Comparison of ENCODE assay signal across 8 cellular contexts in genomic region chr12:122860052-122860853, GRCh38. TPM values are rescaled to one million over a fixed set of nuclear protein-coding genes. Genes with fewer than 3 reads are reported as not detected.
DNase-seq lines count a peak whose midpoint lies in the region; ATAC-seq and TF ChIP-seq lines count a peak whose summit lies in the region.

No MANE protein-coding gene starts in this region.

- no peaks in the 10 kb centered on the region for H3K79me2 ChIP-seq in HCT116 (ENCODE audit: insufficient read depth, low read length)

- H2AFZ ChIP-seq in HCT116 (ENCODE audit: low read depth, low read length, poor library complexity, severe bottlenecking): no peak overlapping the region

- H3K9me3 ChIP-seq in HCT116 (ENCODE audit: control insufficient read depth in 1 of 2, insufficient read depth in 1 of 2, low read depth in 1 of 2, low read length in 2 of 2): no peaks in the 10 kb centered on the region
- H3K9me3 ChIP-seq in lung (ENCODE audit: control insufficient read depth in 2 of 2, insufficient read depth in 1 of 2, low read length in 1 of 2): no peaks in the 10 kb centered on the region

- no peaks in the 10 kb centered on the region for H3K9me2 ChIP-seq in HCT116 (ENCODE audit: insufficient read depth)

- peak; percentile 96 for TF ChIP-seq RAD21 in HCT116 (IDR thresholded peaks at IDR 0.05; ENCODE audit: low read depth)

- TF ChIP-seq CTCF in CD14-positive monocyte (IDR thresholded peaks at IDR 0.05) (peak; percentile 92), HCT116 (IDR thresholded peaks at IDR 0.05 in 2 of 3, conservative IDR thresholded peaks at IDR 0.05 in 1 of 3; ENCODE audit: borderline replicate concordance in 1 of 3, insufficient read depth in 1 of 3, low read depth in 2 of 3, low read length in 2 of 3) (peak; percentile 87 to 94 (median 87)), dorsolateral prefrontal cortex (IDR thresholded peaks at IDR 0.05 in 54 of 56, conservative IDR thresholded peaks at IDR 0.05 in 2 of 56; ENCODE audit: low read depth in 1 of 56, partially characterized antibody in 56 of 56) (peak; percentile 77 to 97 (median 92)), lung (IDR thresholded peaks at IDR 0.05; ENCODE audit: control extremely low read depth, extremely low read depth) (peak; percentile 83)
- peak; percentile 91 for TF ChIP-seq CTCF in activated CD8-positive, alpha-beta T cell treated with anti-CD3 and anti-CD28 coated beads for 36 hours (IDR thresholded peaks at IDR 0.05)

- H3K27ac Mint-ChIP-seq in CD14-positive monocyte: peak overlapping the region in 2 of 7 donors; percentile 24 to 35
- no peak overlapping the region for H3K27ac Mint-ChIP-seq in activated CD8-positive, alpha-beta T cell treated with anti-CD3 and anti-CD28 coated beads for 36 hours

- RAD21 ChIA-PET in HCT116 (lab: Charles Lee; ENCODE audit: low non-redundant PET in 1 of 2, low total read pairs in 2 of 2, uncharacterized antibody in 2 of 2, unreplicated experiment in 2 of 2): interaction anchor here in 1 of 2 experiments (1.6 kb wide), 1 partner anchor 93 kb away, joined by 6 read pairs; no protein-coding TSS in a partner anchor

- H3K4me3 ChIP-seq in HCT116 (replicated peaks in 1 of 2; ENCODE audit: low read depth in 1 of 2, low read length in 2 of 2): no peak overlapping the region
- H3K4me3 ChIP-seq in dorsolateral prefrontal cortex: no peak overlapping the region
- H3K4me3 ChIP-seq in lung: no peak overlapping the region

- no peak overlapping the region for H3K9ac ChIP-seq in HCT116 (ENCODE audit: low read length)

- H3K27me3 Mint-ChIP-seq in CD14-positive monocyte (ENCODE audit: low read depth in 3 of 3): peaks cover 0 to 5% (median 1%) of the 10 kb centered on the region in 3 donors
- H3K27me3 Mint-ChIP-seq in activated CD8-positive, alpha-beta T cell treated with anti-CD3 and anti-CD28 coated beads for 36 hours: no peaks in the 10 kb centered on the region

- BruUV-seq in HCT116 (replicated peaks; lab: Mats Ljungman, UMichigan): no TSS peak

- H3K9me3 Mint-ChIP-seq in CD14-positive monocyte: no peaks in the 10 kb centered on the region
- no peaks in the 10 kb centered on the region for H3K9me3 Mint-ChIP-seq in activated CD8-positive, alpha-beta T cell treated with anti-CD3 and anti-CD28 coated beads for 36 hours

- ATAC-seq in HCT116 (peak; percentile 74), lung (ENCODE audit: insufficient read depth, low FRiP score) (peak; percentile 78), HG02588 (IDR thresholded peaks at IDR 0.05; ENCODE audit: unreplicated experiment) (no peak)
- peak; percentile 83 for ATAC-seq in activated CD8-positive, alpha-beta T cell treated with anti-CD3 and anti-CD28 coated beads for 36 hours

- H3K4me1 ChIP-seq in HCT116 (ENCODE audit: control insufficient read depth in 1 of 2, insufficient read depth in 2 of 2, low read length in 2 of 2): no peaks in the 10 kb centered on the region
- H3K4me1 ChIP-seq in lung (ENCODE audit: control insufficient read depth in 2 of 2, insufficient read depth in 2 of 2, low read length in 2 of 2): peaks cover 0 to 5% of the 10 kb centered on the region in 2 donors

- CTCF ChIA-PET in HCT116 (lab: Charles Lee): interaction anchor here (1.2 to 3.6 kb wide), 5 partner anchors 85 to 378 kb away, joined by 4 to 17 read pairs (median 11); partner anchors contain the start of gene ABCB9
- CTCF ChIA-PET in activated CD8-positive, alpha-beta T cell treated with anti-CD3 and anti-CD28 coated beads for 36 hours (lab: Charles Lee): interaction anchor here (0.6 to 5.7 kb wide), 39 partner anchors 9 to 378 kb away, joined by 3 to 87 read pairs (median 4); partner anchors contain the start of genes ABCB9 and ARL6IP4

- H3K27ac ChIP-seq in HCT116 (ENCODE audit: low read depth, low read length): no peak overlapping the region
- peak overlapping the region; percentile 30 to 99 (median 86) for H3K27ac ChIP-seq in dorsolateral prefrontal cortex
- no peak overlapping the region for H3K27ac ChIP-seq in lung (ENCODE audit: low read depth in 1 of 2, low read length in 1 of 2)

- H3K4me3 Mint-ChIP-seq in CD14-positive monocyte: no peak overlapping the region
- H3K4me3 Mint-ChIP-seq in activated CD8-positive, alpha-beta T cell treated with anti-CD3 and anti-CD28 coated beads for 36 hours: no peak overlapping the region

- H3K4me2 ChIP-seq in HCT116 (ENCODE audit: low read length): no peak overlapping the region

- no peaks in the 10 kb centered on the region for H3K27me3 ChIP-seq in HCT116 (ENCODE audit: insufficient read depth, low read length)
- no peaks in the 10 kb centered on the region for H3K27me3 ChIP-seq in dorsolateral prefrontal cortex
- no peaks in the 10 kb centered on the region for H3K27me3 ChIP-seq in lung (ENCODE audit: control insufficient read depth, insufficient read depth)

- POLR2A ChIA-PET in HCT116 (lab: Charles Lee): interaction anchor here (1.1 kb wide), 1 partner anchor 87 kb away, joined by 5 read pairs; no protein-coding TSS in a partner anchor
- POLR2A ChIA-PET in activated CD8-positive, alpha-beta T cell treated with anti-CD3 and anti-CD28 coated beads for 36 hours (lab: Charles Lee): interaction anchor here (1.0 to 1.2 kb wide), 4 partner anchors 12 to 119 kb away, joined by 3 read pairs; no protein-coding TSS in a partner anchor

- intact Hi-C loops in CD14-positive monocyte (cut with micrococcal nuclease) (loop anchor here (1.0 kb wide), 2 partner anchors 92 to 378 kb away; no protein-coding TSS in a partner anchor), HCT116 (cut with micrococcal nuclease) (loop anchor here (1.0 to 5.0 kb wide), 3 partner anchors 68 to 221 kb away; no protein-coding TSS in a partner anchor), dorsolateral prefrontal cortex (cut with DNase I) (loop anchor here (2.0 to 10.0 kb wide), 2 partner anchors 93 to 375 kb away; partner anchors contain the start of genes MPHOSPH9 (in 1 of the 2) and MTRFR (in 1 of the 2))
- intact Hi-C loops in activated CD8-positive, alpha-beta T cell treated with anti-CD3 and anti-CD28 coated beads for 36 hours (cut with micrococcal nuclease): loop anchor here (2.0 kb wide), 1 partner anchor 91 kb away; no protein-coding TSS in a partner anchor

- 41 to 44% methylated on average over 22 to 28 of the region's 28 CpGs for WGBS in lung, 2 donors

- peaks cover 0 to 6% of the 10 kb centered on the region in 2 experiments; a peak in 2 of 4 replicates for H3K36me3 ChIP-seq in HCT116 (ENCODE audit: control insufficient read depth in 1 of 2, insufficient read depth in 2 of 2, low read length in 2 of 2)
- H3K36me3 ChIP-seq in lung (ENCODE audit: control insufficient read depth in 2 of 2, insufficient read depth in 2 of 2, low read length in 2 of 2): peaks cover 0 to 41% of the 10 kb centered on the region in 2 donors

- no peaks in the 10 kb centered on the region for H4K20me1 ChIP-seq in HCT116 (ENCODE audit: insufficient read depth)

- H3K4me1 Mint-ChIP-seq in CD14-positive monocyte: no peaks in the 10 kb centered on the region
- no peaks in the 10 kb centered on the region for H3K4me1 Mint-ChIP-seq in activated CD8-positive, alpha-beta T cell treated with anti-CD3 and anti-CD28 coated beads for 36 hours (ENCODE audit: low read depth)

- no peak for TF ChIP-seq POLR2A in HCT116 (IDR thresholded peaks at IDR 0.05; ENCODE audit: borderline replicate concordance, extremely low read depth, insufficient read depth, insufficient read length)

- peaks cover 10 to 19% of the 10 kb centered on the region in 2 donors for H3K36me3 Mint-ChIP-seq in CD14-positive monocyte
- peaks cover 3% of the 10 kb centered on the region for H3K36me3 Mint-ChIP-seq in activated CD8-positive, alpha-beta T cell treated with anti-CD3 and anti-CD28 coated beads for 36 hours (ENCODE audit: low read depth)

- DNase-seq in CD14-positive monocyte (ENCODE audit: low spot score) (peak; percentile 84), HCT116 (ENCODE audit: low read depth, low spot score) (peak; percentile 50), NCI-H69 (lab: John Stamatoyannopoulos, UW) (peak; percentile 81), dorsolateral prefrontal cortex (peak; percentile 85 to 91 (median 86)), lung (ENCODE audit: low spot score) (peak; percentile 89)
- DNase-seq in activated CD8-positive, alpha-beta T cell treated with anti-CD3 and anti-CD28 coated beads for 36 hours: peak; percentile 88
- DNase-seq in stimulated activated CD8-positive, alpha-beta memory T cell treated with anti-CD3 and anti-CD28 coated beads, Interleukin-15, amount 100 ng/mL, for 24 hours (ENCODE audit: low read depth): peak; percentile 74

TF ChIP-seq in HCT116, 20 proteins besides CTCF, POLR2A, EP300 and RAD21 (continues in another document):
- TF ChIP-seq POLR2AphosphoS5 (IDR thresholded peaks at IDR 0.05; ENCODE audit: low read depth, low read length) (0 out of 2 replicates have a peak, but pooled peaks have one; percentile 29), ZNF274 (IDR thresholded peaks at IDR 0.05; ENCODE audit: low read depth, low read length) (no peak), ELF1 (IDR thresholded peaks at IDR 0.05; ENCODE audit: borderline replicate concordance, low read depth) (no peak)

RNA-seq across cellular contexts. Expression of gene HIP1R, which starts 25.0 kb away (rescaled TPM):
- polyA plus RNA-seq in CD14-positive monocyte (under 1 TPM in 1 of 2 donors, not detected in 1; 0.09 TPM), lung (10 to 100 TPM; 34.5 to 36.3 TPM)
- total RNA-seq in HCT116 (2021; ENCODE audit: unreplicated experiment) (57.8 TPM), dorsolateral prefrontal cortex (100 to 1,000 TPM in 104 of 120 experiments, 10 to 100 TPM in 16; 38.9 to 309 (median 147) TPM), lung (10 to 100 TPM; 33.8 to 56.3 TPM)
- polyA plus RNA-seq in HCT116 (2012): 36.7 and 38.8 TPM in 2 replicates
- total RNA-seq in activated CD8-positive, alpha-beta T cell treated with anti-CD3 and anti-CD28 coated beads for 36 hours: 10 to 100 TPM; 22.8 to 22.9 TPM

RNA-seq across cellular contexts. Expression of gene VPS37B, which starts 35.7 kb away (rescaled TPM):
- polyA plus RNA-seq in CD14-positive monocyte (10 to 100 TPM; 12.3 to 16.4 TPM), lung (10 to 100 TPM; 31.0 to 41.5 TPM)
- total RNA-seq in HCT116 (2021; ENCODE audit: unreplicated experiment) (55.0 TPM), dorsolateral prefrontal cortex (10 to 100 TPM; 15.8 to 35.3 (median 22.0) TPM), lung (10 to 100 TPM; 43.1 to 44.1 TPM)
- 48.3 and 53.6 TPM in 2 replicates for polyA plus RNA-seq in HCT116 (2012)
- 10 to 100 TPM; 17.8 to 18.4 TPM for total RNA-seq in activated CD8-positive, alpha-beta T cell treated with anti-CD3 and anti-CD28 coated beads for 36 hours

Comparison
In these comparisons a context has a peak if more than half of its experiments do, and no peak if none do; other contexts are left out.
1. H3K27ac ChIP-seq: peak in dorsolateral prefrontal cortex (59 of 59); none in HCT116 (single experiment) and lung (0 of 2).
2. Peak in every context shown above with its lines, with median percentiles within 50 percentile points of each other: DNase-seq and CTCF ChIP-seq.